Comparison of ENCODE assay signal across 14 cellular contexts in genomic region chr7:95950698-95951097, GRCh38.
"Had no signal": no experiment of that assay in that cellular context is flagged by ENCODE, and none has a peak within 500 bp of the region (broad histone marks: within the 10 kb centered on the region; RNA-seq: fewer than 3 reads in every experiment).

No MANE protein-coding gene starts in this region.

- DNase-seq: activated naive CD4-positive, alpha-beta T cell treated with anti-CD3 and anti-CD28 coated beads, Interleukin-2, amount 50 U/mL, for 16 hours; activated T-cell treated with anti-CD3 and anti-CD28 coated beads, Interleukin-2, amount 50 U/mL, for 1 hour; amniotic stem cell; cerebellar nuclear complex; dermis blood vessel endothelial cell; endodermal cell; gastrocnemius medialis; kidney glomerular epithelial cell; stimulated activated CD4-positive, alpha-beta T cell treated with anti-CD3 and anti-CD28 coated beads, Interleukin-12 subunit alpha, Interleukin-12 subunit beta, amount 100 ng/mL, for 4 hours; stimulated activated naive CD4-positive, alpha-beta T cell treated with Interleukin-2 at 50 U/mL for 16 hours had no signal

- H3K27ac ChIP-seq: esophagus muscularis mucosa, gastrocnemius medialis, suprapubic skin had no signal

- H3K27me3 ChIP-seq: esophagus muscularis mucosa, gastrocnemius medialis, suprapubic skin had no signal

- H3K9me3 ChIP-seq: esophagus muscularis mucosa, gastrocnemius medialis, suprapubic skin had no signal

- H3K4me1 ChIP-seq: esophagus muscularis mucosa, gastrocnemius medialis, suprapubic skin had no signal

- ATAC-seq: activated CD4-positive, CD25-positive, alpha-beta regulatory T cell treated with anti-CD3 and anti-CD28 coated beads, Interleukin-2, amount 50 U/mL, for 24 hours; gastrocnemius medialis; sciatic nerve had no signal

- H3K4me3 ChIP-seq: esophagus muscularis mucosa, gastrocnemius medialis, suprapubic skin had no signal

- H3K36me3 ChIP-seq: esophagus muscularis mucosa, gastrocnemius medialis, suprapubic skin had no signal
